In the genomic region with DNA sequence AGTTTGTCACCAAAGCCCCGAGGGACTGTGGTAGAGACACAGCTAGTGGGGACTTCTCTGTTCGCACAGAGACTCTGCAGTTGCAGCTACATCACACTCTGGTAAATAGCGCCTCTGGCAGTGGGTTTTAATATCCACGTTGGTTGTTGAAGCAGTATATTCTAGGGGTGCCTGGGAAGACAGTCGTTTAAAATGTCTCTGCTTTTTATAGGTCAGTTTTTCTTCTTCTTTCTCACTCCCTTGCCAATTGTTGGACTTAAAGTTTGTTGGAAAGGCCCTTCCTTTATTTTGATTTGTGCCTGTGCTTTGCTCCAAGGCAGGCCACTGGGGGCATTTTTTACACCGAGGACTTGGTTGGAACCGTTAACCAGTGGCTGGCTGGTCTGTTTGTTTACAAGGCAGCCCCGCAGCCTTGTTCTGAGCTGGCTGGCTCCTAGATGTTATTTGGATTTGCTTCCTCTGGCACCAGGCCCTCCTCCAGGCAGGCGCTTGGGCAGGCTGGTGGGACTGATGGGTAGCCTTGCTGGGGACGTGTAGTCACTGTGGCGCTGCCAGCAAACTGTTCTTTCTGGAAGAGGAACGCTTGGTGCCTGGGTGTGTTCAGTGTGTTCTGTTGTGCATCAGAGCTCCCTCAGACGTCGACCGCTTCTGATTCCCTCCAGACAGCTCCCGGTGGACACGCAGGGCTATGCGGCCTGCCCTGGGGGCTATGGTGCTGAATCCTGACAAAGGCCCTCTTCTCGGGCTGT, we compare ENCODE assay signal across 9 cellular contexts.
DNase-seq lines count a peak whose midpoint lies in the region; ATAC-seq, FAIRE-seq and TF ChIP-seq lines count a peak whose summit lies in the region.
"Had no signal": no experiment of that assay in that cellular context is flagged by ENCODE, and none has a peak within 500 bp of the region (broad histone marks: within the 10 kb centered on the region; RNA-seq: fewer than 3 reads in every experiment).

No MANE protein-coding gene starts in this region.

- TF ChIP-seq CTCF in astrocyte (IDR thresholded peaks at IDR 0.05; ENCODE audit: insufficient read depth, low read depth, low read length) (no peak), lower leg skin (IDR thresholded peaks at IDR 0.05) (no peak)

- no peaks in the 10 kb centered on the region for H3K79me2 ChIP-seq in astrocyte (ENCODE audit: insufficient read depth, low read length)

- no peaks in the 10 kb centered on the region for H3K27me3 ChIP-seq in astrocyte (ENCODE audit: insufficient read depth, low read length)

- H3K4me3 Mint-ChIP-seq in astrocyte (ENCODE audit: unreplicated experiment), result no peak overlapping the region

- peaks cover 19% of the 10 kb centered on the region for H3K36me3 Mint-ChIP-seq in astrocyte (ENCODE audit: low read depth, unreplicated experiment)

- no peak overlapping the region for H3K9ac ChIP-seq in astrocyte (ENCODE audit: low read length)

- DNase-seq in Ammon's horn (ENCODE audit: low spot score) (peak; percentile 92), KBM-7 (peak; percentile 42), astrocyte (ENCODE audit: low read depth) (no peak), HUDEP-2 (lab: John Stamatoyannopoulos, UW; ENCODE audit: unreplicated experiment in 76 of 76) (no peak), lower leg skin (ENCODE audit: low spot score in 2 of 2) (no peak)

- no peak overlapping the region for H2AFZ ChIP-seq in astrocyte (ENCODE audit: low read depth, low read length)

- FAIRE-seq in astrocyte (lab: Jason Lieb, UNC), result no peak

- in situ Hi-C loops in KBM-7 (cut with MboI; ENCODE audit: low pct_unique_long_range_greater_than_20kb, low sequenced_read_pairs), result no loop called here

- no peaks in the 10 kb centered on the region for H3K9me3 ChIP-seq in astrocyte (ENCODE audit: insufficient read depth, low read depth, low read length)
- H3K9me3 ChIP-seq in mesodermal cell (ENCODE audit: control insufficient read depth, low read length), result no peaks in the 10 kb centered on the region

- no peaks in the 10 kb centered on the region for H3K4me1 Mint-ChIP-seq in astrocyte (ENCODE audit: low read depth, unreplicated experiment)

- no peak overlapping the region for H3K27ac Mint-ChIP-seq in astrocyte (ENCODE audit: unreplicated experiment)

- H3K4me3 ChIP-seq in astrocyte (ENCODE audit: insufficient read depth, low read depth, low read length) (no peak overlapping the region), mesodermal cell (ENCODE audit: extremely low read depth, insufficient read depth, low read length, poor library complexity, severe bottlenecking) (no peak overlapping the region), lower leg skin (ENCODE audit: low read depth, poor library complexity, severe bottlenecking) (no peak overlapping the region)
- H3K4me3 ChIP-seq: lung had no signal

- ATAC-seq in HG03439 (IDR thresholded peaks at IDR 0.05; ENCODE audit: unreplicated experiment) (no peak), HG02623 (IDR thresholded peaks at IDR 0.05; ENCODE audit: unreplicated experiment) (no peak)

- peaks cover 1% of the 10 kb centered on the region for H3K9me3 Mint-ChIP-seq in astrocyte (ENCODE audit: unreplicated experiment)

- peak overlapping the region; percentile 28 for H3K4me2 ChIP-seq in astrocyte (ENCODE audit: low read length)

- H3K27me3 Mint-ChIP-seq in astrocyte (ENCODE audit: low read depth, unreplicated experiment), result no peaks in the 10 kb centered on the region

- intact Hi-C loops in lower leg skin (cut with DNase I; ENCODE audit: low total_unique reads), result no loop called here

- H3K4me1 ChIP-seq in astrocyte (ENCODE audit: insufficient read depth, low read length), result peaks cover 9% of the 10 kb centered on the region
- H3K4me1 ChIP-seq in mesodermal cell (ENCODE audit: control insufficient read depth, insufficient read depth, low read length, poor library complexity, severe bottlenecking), result peaks cover 20% of the 10 kb centered on the region

- peaks cover 2% of the 10 kb centered on the region for H3K36me3 ChIP-seq in astrocyte (ENCODE audit: insufficient read depth, low read length)
- peaks cover 17% of the 10 kb centered on the region for H3K36me3 ChIP-seq in mesodermal cell (ENCODE audit: control insufficient read depth, insufficient read depth, low read length)

- WGBS in mesodermal cell (ENCODE audit: insufficient coverage in 2 of 2), 2 experiments, result 72 to 78% methylated on average over 14 to 16 of the region's 19 CpGs
- WGBS in lower leg skin, 2 donors, result 55 to 68% methylated on average over 19 of the region's 19 CpGs

- H3K27ac ChIP-seq in astrocyte (ENCODE audit: low read depth, low read length), result no peak overlapping the region
- peak overlapping the region; percentile 79 for H3K27ac ChIP-seq in mesodermal cell (ENCODE audit: low read depth, low read length, severe bottlenecking)

- no peaks in the 10 kb centered on the region for H4K20me1 ChIP-seq in astrocyte (ENCODE audit: insufficient read depth, low read length)

- TF ChIP-seq POLR2A in lower leg skin (IDR thresholded peaks at IDR 0.05), result no peak

Comparison
In these comparisons a context has a peak if more than half of its experiments do, and no peak if none do; other contexts are left out.
1. DNase-seq: peak in Ammon's horn (single experiment) and KBM-7 (single experiment); none in astrocyte (single experiment), HUDEP-2 (0 of 76) and lower leg skin (0 of 2).